Comparison of ENCODE assay signal across 1 cellular context in genomic region chr1:109370712-109371270, GRCh38.
TF ChIP-seq lines count a peak whose summit lies in the region.

No MANE protein-coding gene starts in this region.

TF ChIP-seq in GM12878, 131 proteins besides CTCF, POLR2A, EP300 and RAD21 (continued from another document):
- TF ChIP-seq RBBP5 (conservative IDR thresholded peaks at IDR 0.05): no peak
